Comparison of ENCODE assay signal across 21 cellular contexts in the genomic region with DNA sequence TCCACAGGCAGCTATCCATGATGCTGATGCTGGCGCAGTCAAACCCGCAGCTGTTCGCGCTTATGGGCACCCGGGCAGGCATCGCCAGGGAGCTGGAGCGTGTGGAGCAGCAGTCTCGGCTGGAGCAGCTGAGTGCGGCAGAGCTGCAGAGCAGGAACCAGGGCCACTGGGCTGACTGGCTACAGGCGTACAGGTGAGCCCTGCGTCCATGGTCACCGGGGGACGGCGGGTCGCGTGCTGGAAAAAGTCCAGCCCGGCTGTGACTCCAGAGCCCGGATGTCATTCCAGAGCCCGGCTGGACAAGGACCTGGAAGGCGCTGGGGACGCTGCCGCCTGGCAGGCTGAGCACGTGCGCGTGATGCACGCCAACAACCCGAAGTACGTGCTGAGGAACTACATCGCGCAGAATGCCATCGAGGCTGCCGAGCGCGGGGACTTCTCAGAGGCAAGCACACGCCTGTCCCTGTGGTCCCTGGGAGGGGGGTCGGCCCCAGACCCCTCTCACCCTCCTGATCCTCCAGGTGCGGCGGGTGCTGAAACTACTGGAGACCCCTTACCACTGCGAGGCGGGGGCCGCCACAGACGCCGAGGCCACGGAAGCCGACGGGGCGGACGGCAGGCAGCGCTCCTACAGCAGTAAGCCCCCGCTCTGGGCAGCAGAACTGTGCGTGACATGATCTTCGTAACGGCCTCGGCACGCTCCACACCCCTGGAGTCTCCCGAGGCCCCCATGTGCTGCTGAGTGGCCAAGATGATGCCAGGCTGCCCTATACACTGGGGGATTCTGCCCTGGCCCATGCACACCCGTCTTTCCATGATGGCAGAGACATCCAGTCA. TPM values are rescaled to one million over a fixed set of nuclear protein-coding genes. Genes with fewer than 3 reads are reported as not detected.
DNase-seq lines count a peak whose midpoint lies in the region; ATAC-seq, FAIRE-seq and TF ChIP-seq lines count a peak whose summit lies in the region.
"Had no signal": no experiment of that assay in that cellular context is flagged by ENCODE, and none has a peak within 500 bp of the region (broad histone marks: within the 10 kb centered on the region; RNA-seq: fewer than 3 reads in every experiment).

No MANE protein-coding gene starts in this region.

- H3K27me3 ChIP-seq in H1 (replicated peaks in 1 of 4; ENCODE audit: control insufficient read depth in 3 of 4, extremely low read depth in 1 of 4, insufficient read depth in 3 of 4, low read length in 3 of 4) (no peaks in the 10 kb centered on the region), esophagus squamous epithelium (no peaks in the 10 kb centered on the region)

- H3K56ac ChIP-seq in H1 (replicated peaks; ENCODE audit: insufficient read length, low read depth, low read length) = no peak overlapping the region

- H3K4me3 ChIP-seq in H1 (ENCODE audit: extremely low read depth in 1 of 4, insufficient read depth in 2 of 4, low read depth in 3 of 4, low read length in 4 of 4) = no peak overlapping the region
- H3K4me3 ChIP-seq in esophagus squamous epithelium = no peak overlapping the region

- H3K9ac ChIP-seq in H1 (replicated peaks in 1 of 4; ENCODE audit: extremely low read depth in 1 of 4, low read depth in 3 of 4, low read length in 3 of 4) = no peak overlapping the region

- H3K4me2 ChIP-seq in H1 (ENCODE audit: insufficient read depth in 1 of 2, low read depth in 2 of 2, low read length in 2 of 2) = no peak overlapping the region

- ATAC-seq in stimulated activated effector memory CD8-positive, alpha-beta T cell treated with anti-CD3 and anti-CD28 coated beads, Interleukin-12 subunit alpha, Interleukin-12 subunit beta, amount 100 ng/mL, for 72 hours = peak; percentile 9
- no peak for ATAC-seq in GM18861 (IDR thresholded peaks at IDR 0.05; ENCODE audit: unreplicated experiment)
- ATAC-seq: HCT116, PC-3 had no signal

- H3K27ac ChIP-seq in H1 (ENCODE audit: low read depth, low read length) (no peak overlapping the region), esophagus squamous epithelium (no peak overlapping the region)
- H3K27ac ChIP-seq: HL-60 had no signal

- no peak overlapping the region for H3K14ac ChIP-seq in H1 (ENCODE audit: insufficient read length)

- H3K27ac Mint-ChIP-seq in activated T-cell treated with anti-CD3 and anti-CD28 coated beads, Interleukin-2, amount 50 U/mL, for 24 hours = peak overlapping the region; percentile 37
- peak overlapping the region; percentile 58 for H3K27ac Mint-ChIP-seq in stimulated activated effector memory CD8-positive, alpha-beta T cell treated with anti-CD3 and anti-CD28 coated beads, Interleukin-12 subunit alpha, Interleukin-12 subunit beta, amount 100 ng/mL, for 72 hours
- no peak overlapping the region for H3K27ac Mint-ChIP-seq in MCF 10A (ENCODE audit: low read depth, unreplicated experiment)
- H3K27ac Mint-ChIP-seq: CD14-positive monocyte had no signal

- WGBS in H1 (ENCODE audit: extremely low coverage in 1 of 2, insufficient coverage in 1 of 2, insufficient read length in 1 of 2, insufficient replicate concordance in 2 of 2, low coverage in 1 of 2, low lambda C conversion rate in 2 of 2, missing lambda C conversion rate in 1 of 2), 2 experiments = 97% methylated on average over 49 of the region's 57 CpGs; no CpG with 5 or more reads in 1 of the 2 experiments
- 89 to 96% methylated on average over 20 to 22 of the region's 57 CpGs for WGBS in esophagus squamous epithelium, 2 donors

- H2BK15ac ChIP-seq in H1 (ENCODE audit: low read length) = no peak overlapping the region

- intact Hi-C loops in MCF 10A (cut with micrococcal nuclease) (no loop called here), esophagus squamous epithelium (cut with DNase I) (loop anchor here (10.0 kb wide), 1 partner anchor 292 kb away; no protein-coding TSS in a partner anchor)

- H3K27me3 Mint-ChIP-seq in activated T-cell treated with anti-CD3 and anti-CD28 coated beads, Interleukin-2, amount 50 U/mL, for 24 hours = no peaks in the 10 kb centered on the region
- no peaks in the 10 kb centered on the region for H3K27me3 Mint-ChIP-seq in MCF 10A (ENCODE audit: insufficient read depth, unreplicated experiment)

- H2BK20ac ChIP-seq in H1 (ENCODE audit: low read length) = no peak overlapping the region

- no peaks in the 10 kb centered on the region for H3K23me2 ChIP-seq in H1 (ENCODE audit: low read depth, low read length)

- no peak for TF ChIP-seq CTCF in H1 (IDR thresholded peaks at IDR 0.05; ENCODE audit: control extremely low read depth in 1 of 3, insufficient read depth in 1 of 3, low read depth in 1 of 3, low read length in 3 of 3)
- TF ChIP-seq CTCF in MCF 10A (IDR thresholded peaks at IDR 0.05; ENCODE audit: unreplicated experiment) = no peak
- no peak for TF ChIP-seq CTCF in esophagus squamous epithelium (IDR thresholded peaks at IDR 0.05)

- no peak for FAIRE-seq in GM12891 (lab: Jason Lieb, UNC)
- FAIRE-seq in H1 (lab: Jason Lieb, UNC) = no peak
- FAIRE-seq: A204.1 had no signal

- peaks cover 0 to 10% of the 10 kb centered on the region in 2 experiments; a peak in 1 of 4 replicates for H3K79me2 ChIP-seq in H1 (ENCODE audit: control insufficient read depth in 1 of 2, insufficient read depth in 2 of 2, low read length in 2 of 2)

- no peak overlapping the region for H3K4ac ChIP-seq in H1 (replicated peaks; ENCODE audit: insufficient read length, low read depth, low read length)

- peaks cover 92% of the 10 kb centered on the region for H3K36me3 Mint-ChIP-seq in activated T-cell treated with anti-CD3 and anti-CD28 coated beads, Interleukin-2, amount 50 U/mL, for 24 hours (ENCODE audit: low read depth)
- H3K36me3 Mint-ChIP-seq in stimulated activated effector memory CD8-positive, alpha-beta T cell treated with anti-CD3 and anti-CD28 coated beads, Interleukin-12 subunit alpha, Interleukin-12 subunit beta, amount 100 ng/mL, for 72 hours = peaks cover 82% of the 10 kb centered on the region
- peaks cover 77% of the 10 kb centered on the region for H3K36me3 Mint-ChIP-seq in MCF 10A (ENCODE audit: insufficient read depth, unreplicated experiment)

- no TSS peak for BruUV-seq in MCF 10A (replicated peaks; lab: Mats Ljungman, UMichigan)

- no peak overlapping the region for H2BK5ac ChIP-seq in H1 (ENCODE audit: low read depth, low read length)

- no peaks in the 10 kb centered on the region for H3K9me3 Mint-ChIP-seq in activated T-cell treated with anti-CD3 and anti-CD28 coated beads, Interleukin-2, amount 50 U/mL, for 24 hours
- no peaks in the 10 kb centered on the region for H3K9me3 Mint-ChIP-seq in stimulated activated effector memory CD8-positive, alpha-beta T cell treated with anti-CD3 and anti-CD28 coated beads, Interleukin-12 subunit alpha, Interleukin-12 subunit beta, amount 100 ng/mL, for 72 hours
- no peaks in the 10 kb centered on the region for H3K9me3 Mint-ChIP-seq in MCF 10A (ENCODE audit: unreplicated experiment)
- H3K9me3 Mint-ChIP-seq: CD14-positive monocyte had no signal

- no peak overlapping the region for H2BK120ac ChIP-seq in H1 (replicated peaks; ENCODE audit: low read depth, low read length)

- H3K9me3 ChIP-seq in H1 (ENCODE audit: insufficient read depth in 2 of 2, low read depth in 1 of 2, low read length in 1 of 2) (no peaks in the 10 kb centered on the region; a peak in 1 of 4 replicates), esophagus squamous epithelium (no peaks in the 10 kb centered on the region)
- H3K9me3 ChIP-seq: Caco-2 had no signal

- H2BK12ac ChIP-seq in H1 (ENCODE audit: low read depth, low read length) = no peak overlapping the region

- H3K36me3 ChIP-seq in H1 (ENCODE audit: control insufficient read depth in 2 of 4, insufficient read depth in 4 of 4, low read length in 3 of 4) = peaks cover 8 to 48% (median 32%) of the 10 kb centered on the region in 4 experiments
- peaks cover 41 to 98% (median 65%) of the 10 kb centered on the region in 3 donors for H3K36me3 ChIP-seq in esophagus squamous epithelium

- CTCF ChIA-PET in H1 (lab: Charles Lee; ENCODE audit: partially characterized antibody) = interaction anchor here (0.7 kb wide), 1 partner anchor 59 kb away, joined by 3 read pairs; no protein-coding TSS in a partner anchor
- CTCF ChIA-PET in MCF 10A (lab: Yijun Ruan, JAX) = interaction anchor here (0.6 to 2.1 kb wide), 2 partner anchors 20 to 68 kb away, joined by 3 to 6 read pairs; no protein-coding TSS in a partner anchor

- no peak for DNase-seq in activated T-cell treated with anti-CD3 and anti-CD28 coated beads, Interleukin-2, amount 50 U/mL, for 24 hours
- DNase-seq in activated T-cell treated with anti-CD3 and anti-CD28 coated beads, Interleukin-2, amount 50 U/mL, for 48 hours = no peak
- no peak for DNase-seq in GM12891 (ENCODE audit: insufficient read length, low spot score)
- no peak for DNase-seq in H1 (ENCODE audit: low read depth in 1 of 2, low spot score in 2 of 2)
- DNase-seq in stimulated activated effector memory CD8-positive, alpha-beta T cell treated with anti-CD3 and anti-CD28 coated beads, Interleukin-12 subunit alpha, Interleukin-12 subunit beta, amount 100 ng/mL, for 72 hours (ENCODE audit: low spot score in 2 of 2) = no peak
- no peak for DNase-seq in MCF 10A (ENCODE audit: unreplicated experiment)
- DNase-seq in esophagus squamous epithelium (lab: John Stamatoyannopoulos, UW) = no peak
- DNase-seq: Caco-2, DMS53, KBM-7, NCI-H1092, NCI-H146, NCI-H2081 treated with DMSO at 0.1 percent for 48 hours, NCI-H510A, NCI-H774, PC-3 had no signal

- no peaks in the 10 kb centered on the region; the same call in 1 of the 2 replicates for H3K79me1 ChIP-seq in H1 (ENCODE audit: low read depth, low read length)

- peaks cover 5% of the 10 kb centered on the region for H3K4me1 Mint-ChIP-seq in activated T-cell treated with anti-CD3 and anti-CD28 coated beads, Interleukin-2, amount 50 U/mL, for 24 hours (ENCODE audit: low read depth)
- H3K4me1 Mint-ChIP-seq in stimulated activated effector memory CD8-positive, alpha-beta T cell treated with anti-CD3 and anti-CD28 coated beads, Interleukin-12 subunit alpha, Interleukin-12 subunit beta, amount 100 ng/mL, for 72 hours = peaks cover 17% of the 10 kb centered on the region
- no peaks in the 10 kb centered on the region for H3K4me1 Mint-ChIP-seq in MCF 10A (ENCODE audit: insufficient read depth, unreplicated experiment)

- H4K91ac ChIP-seq in H1 (replicated peaks; ENCODE audit: insufficient read length, low read length) = no peak overlapping the region

- no peak overlapping the region for H3K4me3 Mint-ChIP-seq in activated T-cell treated with anti-CD3 and anti-CD28 coated beads, Interleukin-2, amount 50 U/mL, for 24 hours
- no peak overlapping the region for H3K4me3 Mint-ChIP-seq in stimulated activated effector memory CD8-positive, alpha-beta T cell treated with anti-CD3 and anti-CD28 coated beads, Interleukin-12 subunit alpha, Interleukin-12 subunit beta, amount 100 ng/mL, for 72 hours
- H3K4me3 Mint-ChIP-seq in MCF 10A (ENCODE audit: unreplicated experiment) = no peak overlapping the region
- H3K4me3 Mint-ChIP-seq: CD14-positive monocyte had no signal

- POLR2A ChIA-PET in H1 (lab: Charles Lee; ENCODE audit: partially characterized antibody) = interaction anchor here (1.4 to 2.9 kb wide), 4 partner anchors 8 to 27 kb away, joined by 5 to 10 read pairs (median 7); no protein-coding TSS in a partner anchor
- POLR2A ChIA-PET in MCF 10A (lab: Yijun Ruan, JAX) = interaction anchor here (0.6 kb wide), 1 partner anchor 159 kb away, joined by 3 read pairs; no protein-coding TSS in a partner anchor

- H4K5ac ChIP-seq in H1 (ENCODE audit: insufficient read length, low read depth, low read length) = no peak overlapping the region

- no peak overlapping the region for H2AFZ ChIP-seq in H1 (ENCODE audit: low read length)

- TF ChIP-seq EP300 in H1 (IDR thresholded peaks at IDR 0.05; ENCODE audit: borderline replicate concordance in 1 of 2, low read depth in 2 of 2, low read length in 2 of 2) = no peak

- H4K20me1 ChIP-seq in H1 (replicated peaks in 1 of 2; ENCODE audit: control insufficient read depth in 1 of 2, insufficient read depth in 2 of 2, low read length in 2 of 2) = peaks cover 9 to 30% of the 10 kb centered on the region in 2 experiments

- H3K18ac ChIP-seq in H1 (ENCODE audit: extremely low read depth, low read length) = no peak overlapping the region

- H3K4me1 ChIP-seq in H1 (replicated peaks in 1 of 4; ENCODE audit: control insufficient read depth in 3 of 4, insufficient read depth in 4 of 4, low read length in 3 of 4) (peaks cover 0 to 11% (median 2%) of the 10 kb centered on the region in 4 experiments; a peak in 3 of 7 replicates), esophagus squamous epithelium (peaks cover 0 to 11% (median 4%) of the 10 kb centered on the region in 3 donors)
- H3K4me1 ChIP-seq: Caco-2 had no signal

- TF ChIP-seq POLR2A in GM12891 (IDR thresholded peaks at IDR 0.05; ENCODE audit: low read depth, low read length) = no peak
- no peak for TF ChIP-seq POLR2A in H1 (IDR thresholded peaks at IDR 0.05; ENCODE audit: control extremely low read depth in 1 of 2, low read depth in 2 of 2, low read length in 2 of 2)
- no peak for TF ChIP-seq POLR2A in esophagus squamous epithelium (IDR thresholded peaks at IDR 0.05)

- TF ChIP-seq RAD21 in H1 (IDR thresholded peaks at IDR 0.05 in 1 of 2, conservative IDR thresholded peaks at IDR 0.05 in 1 of 2; ENCODE audit: low read depth in 2 of 2, low read length in 2 of 2) = no peak

- H4K8ac ChIP-seq in H1 (ENCODE audit: extremely low read depth, insufficient read depth, low read length) = peak overlapping the region; percentile 46

- no peak overlapping the region for H2AK5ac ChIP-seq in H1 (ENCODE audit: low read depth, low read length)

- no peak overlapping the region for H3K23ac ChIP-seq in H1 (ENCODE audit: insufficient read length)

RNA-seq across cellular contexts. Expression of a gene that starts 16.1 kb away (rescaled TPM):
- polyA plus RNA-seq in GM12891 (2012; ENCODE audit: low read depth, missing spikeins) = 10.4 TPM
- 16.8 and 18.6 TPM in 2 replicates for total RNA-seq in H1 (2021; fragmentation: NEBNext Ultra II Directional; extraction: Animal tissue kit (Norgen Biotek cat#: 25700))
- 25.1 and 34.1 TPM in 2 replicates for polyA plus RNA-seq in H1 (2011; rRNA removed)
- 30.9 TPM for polyA plus RNA-seq in H1 (2011; cell fraction: cytosol; rRNA removed)
- 69.8 TPM for polyA plus RNA-seq in H1 (2011; cell fraction: nucleus; rRNA removed)
- polyA plus RNA-seq in H1 (2012, experiment 1 of 2) = 12.9 to 24.6 TPM (median 20.6 TPM) in 4 replicates
- polyA plus RNA-seq in H1 (2012, experiment 2 of 2) = 13.2 TPM
- 16.6 TPM for polyA plus RNA-seq in H1 (2013, experiment 1 of 2)
- polyA plus RNA-seq in H1 (2013, experiment 2 of 2) = 14.1 TPM
- polyA minus RNA-seq in H1 (2011; rRNA and poly(A)+ RNA removed) = 6.4 and 7.1 TPM in 2 replicates
- polyA minus RNA-seq in H1 (2011; cell fraction: cytosol; rRNA and poly(A)+ RNA removed) = 6.4 TPM
- polyA minus RNA-seq in H1 (2011; cell fraction: nucleus; rRNA and poly(A)+ RNA removed) = 9.8 TPM
- total RNA-seq in MCF 10A (2022) = 16.1 and 21.9 TPM in 2 replicates
- total RNA-seq in esophagus squamous epithelium = 10 to 100 TPM; 23.9 to 36.3 (median 27.0) TPM

RNA-seq across cellular contexts. Expression of a gene that starts 27.9 kb away (rescaled TPM):
- polyA plus RNA-seq in GM12891 (2012; ENCODE audit: low read depth, missing spikeins) = 25.2 TPM
- total RNA-seq in H1 (2021; fragmentation: NEBNext Ultra II Directional; extraction: Animal tissue kit (Norgen Biotek cat#: 25700)) = 23.5 and 24.7 TPM in 2 replicates
- 24.2 and 33.6 TPM in 2 replicates for polyA plus RNA-seq in H1 (2011; rRNA removed)
- polyA plus RNA-seq in H1 (2011; cell fraction: cytosol; rRNA removed) = 23.5 TPM
- polyA plus RNA-seq in H1 (2011; cell fraction: nucleus; rRNA removed) = 176 TPM
- polyA plus RNA-seq in H1 (2012, experiment 1 of 2) = 18.5 to 28.4 TPM (median 26.1 TPM) in 4 replicates
- 17.2 TPM for polyA plus RNA-seq in H1 (2012, experiment 2 of 2)
- 14.6 TPM for polyA plus RNA-seq in H1 (2013, experiment 1 of 2)
- 13.0 TPM for polyA plus RNA-seq in H1 (2013, experiment 2 of 2)
- 14.8 and 14.9 TPM in 2 replicates for polyA minus RNA-seq in H1 (2011; rRNA and poly(A)+ RNA removed)
- polyA minus RNA-seq in H1 (2011; cell fraction: cytosol; rRNA and poly(A)+ RNA removed) = 13.8 TPM
- polyA minus RNA-seq in H1 (2011; cell fraction: nucleus; rRNA and poly(A)+ RNA removed) = 34.9 TPM
- total RNA-seq in MCF 10A (2022) = 27.6 and 27.9 TPM in 2 replicates
- 10 to 100 TPM; 20.3 to 44.3 (median 32.2) TPM for total RNA-seq in esophagus squamous epithelium

RNA-seq across cellular contexts. Expression of a gene that starts 31.2 kb away (rescaled TPM):
- polyA plus RNA-seq in GM12891 (2012; ENCODE audit: low read depth, missing spikeins) = 53.0 TPM
- 57.5 and 60.0 TPM in 2 replicates for total RNA-seq in H1 (2021; fragmentation: NEBNext Ultra II Directional; extraction: Animal tissue kit (Norgen Biotek cat#: 25700))
- 44.2 and 88.8 TPM in 2 replicates for polyA plus RNA-seq in H1 (2011; rRNA removed)
- 59.7 TPM for polyA plus RNA-seq in H1 (2011; cell fraction: cytosol; rRNA removed)
- polyA plus RNA-seq in H1 (2011; cell fraction: nucleus; rRNA removed) = 170 TPM
- 38.3 to 63.0 TPM (median 60.8 TPM) in 4 replicates for polyA plus RNA-seq in H1 (2012, experiment 1 of 2)
- 46.4 TPM for polyA plus RNA-seq in H1 (2012, experiment 2 of 2)
- polyA plus RNA-seq in H1 (2013, experiment 1 of 2) = 46.6 TPM
- 45.5 TPM for polyA plus RNA-seq in H1 (2013, experiment 2 of 2)
- 17.2 and 19.0 TPM in 2 replicates for polyA minus RNA-seq in H1 (2011; rRNA and poly(A)+ RNA removed)
- 23.3 TPM for polyA minus RNA-seq in H1 (2011; cell fraction: cytosol; rRNA and poly(A)+ RNA removed)
- 30.3 TPM for polyA minus RNA-seq in H1 (2011; cell fraction: nucleus; rRNA and poly(A)+ RNA removed)
- total RNA-seq in MCF 10A (2022) = 60.6 and 63.8 TPM in 2 replicates
- 10 to 100 TPM; 39.3 to 55.1 (median 45.8) TPM for total RNA-seq in esophagus squamous epithelium

RNA-seq across cellular contexts. Expression of a gene that starts 34.2 kb away (rescaled TPM):
- 32.6 TPM for polyA plus RNA-seq in GM12891 (2012; ENCODE audit: low read depth, missing spikeins)
- total RNA-seq in H1 (2021; fragmentation: NEBNext Ultra II Directional; extraction: Animal tissue kit (Norgen Biotek cat#: 25700)) = 21.2 and 26.4 TPM in 2 replicates
- 11.2 and 18.8 TPM in 2 replicates for polyA plus RNA-seq in H1 (2011; rRNA removed)
- 11.2 TPM for polyA plus RNA-seq in H1 (2011; cell fraction: cytosol; rRNA removed)
- polyA plus RNA-seq in H1 (2011; cell fraction: nucleus; rRNA removed) = 131 TPM
- polyA plus RNA-seq in H1 (2012, experiment 1 of 2) = 13.3 to 28.3 TPM (median 25.5 TPM) in 4 replicates
- polyA plus RNA-seq in H1 (2012, experiment 2 of 2) = 14.3 TPM
- polyA plus RNA-seq in H1 (2013, experiment 1 of 2) = 11.9 TPM
- 11.8 TPM for polyA plus RNA-seq in H1 (2013, experiment 2 of 2)
- 6.1 and 7.2 TPM in 2 replicates for polyA minus RNA-seq in H1 (2011; rRNA and poly(A)+ RNA removed)
- 11.4 TPM for polyA minus RNA-seq in H1 (2011; cell fraction: cytosol; rRNA and poly(A)+ RNA removed)
- polyA minus RNA-seq in H1 (2011; cell fraction: nucleus; rRNA and poly(A)+ RNA removed) = 34.8 TPM
- total RNA-seq in MCF 10A (2022) (27.5 and 29.2 TPM in 2 replicates), esophagus squamous epithelium (10 to 100 TPM; 18.2 to 46.3 (median 35.6) TPM)

RNA-seq across cellular contexts. Expression of a gene that starts 44.6 kb away (rescaled TPM):
- 11.3 TPM for polyA plus RNA-seq in GM12891 (2012; ENCODE audit: low read depth, missing spikeins)
- total RNA-seq in H1 (2021; fragmentation: NEBNext Ultra II Directional; extraction: Animal tissue kit (Norgen Biotek cat#: 25700)) = 15.6 and 20.3 TPM in 2 replicates
- polyA plus RNA-seq in H1 (2011; rRNA removed) = 17.3 and 25.9 TPM in 2 replicates
- polyA plus RNA-seq in H1 (2011; cell fraction: cytosol; rRNA removed) = 24.5 TPM
- 83.3 TPM for polyA plus RNA-seq in H1 (2011; cell fraction: nucleus; rRNA removed)
- polyA plus RNA-seq in H1 (2012, experiment 1 of 2) = 13.2 to 20.0 TPM (median 18.2 TPM) in 4 replicates
- polyA plus RNA-seq in H1 (2012, experiment 2 of 2) = 15.2 TPM
- polyA plus RNA-seq in H1 (2013, experiment 1 of 2) = 14.5 TPM
- 11.9 TPM for polyA plus RNA-seq in H1 (2013, experiment 2 of 2)
- polyA minus RNA-seq in H1 (2011; rRNA and poly(A)+ RNA removed) = 8.8 and 9.6 TPM in 2 replicates
- 11.2 TPM for polyA minus RNA-seq in H1 (2011; cell fraction: cytosol; rRNA and poly(A)+ RNA removed)
- 19.5 TPM for polyA minus RNA-seq in H1 (2011; cell fraction: nucleus; rRNA and poly(A)+ RNA removed)
- total RNA-seq in MCF 10A (2022) (24.9 and 25.0 TPM in 2 replicates), esophagus squamous epithelium (1 to 10 TPM in 3 of 4 donors, under 1 TPM in 1; 0.19 to 6.9 (median 2.3) TPM)
